8 cellular contexts compared by ENCODE assay signal in genomic region chr2:27409321-27410073, GRCh38. TPM values are rescaled to one million over a fixed set of nuclear protein-coding genes. Genes with fewer than 3 reads are reported as not detected.
DNase-seq lines count a peak whose midpoint lies in the region; ATAC-seq and TF ChIP-seq lines count a peak whose summit lies in the region.

A gene with protein sequence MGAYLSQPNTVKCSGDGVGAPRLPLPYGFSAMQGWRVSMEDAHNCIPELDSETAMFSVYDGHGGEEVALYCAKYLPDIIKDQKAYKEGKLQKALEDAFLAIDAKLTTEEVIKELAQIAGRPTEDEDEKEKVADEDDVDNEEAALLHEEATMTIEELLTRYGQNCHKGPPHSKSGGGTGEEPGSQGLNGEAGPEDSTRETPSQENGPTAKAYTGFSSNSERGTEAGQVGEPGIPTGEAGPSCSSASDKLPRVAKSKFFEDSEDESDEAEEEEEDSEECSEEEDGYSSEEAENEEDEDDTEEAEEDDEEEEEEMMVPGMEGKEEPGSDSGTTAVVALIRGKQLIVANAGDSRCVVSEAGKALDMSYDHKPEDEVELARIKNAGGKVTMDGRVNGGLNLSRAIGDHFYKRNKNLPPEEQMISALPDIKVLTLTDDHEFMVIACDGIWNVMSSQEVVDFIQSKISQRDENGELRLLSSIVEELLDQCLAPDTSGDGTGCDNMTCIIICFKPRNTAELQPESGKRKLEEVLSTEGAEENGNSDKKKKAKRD (minus strand): TSS chr2:27409591. CDS start chr2:27409422, 169 bp downstream.

- peaks cover 37% of the 10 kb centered on the region for H4K20me1 ChIP-seq in PC-9 (ENCODE audit: insufficient read depth)

- H3K9me3 ChIP-seq in PC-9 (ENCODE audit: insufficient read depth, low read depth) = no peaks in the 10 kb centered on the region
- no peaks in the 10 kb centered on the region for H3K9me3 ChIP-seq in mucosa of rectum (ENCODE audit: control insufficient read depth in 2 of 2, low read length in 2 of 2)

- no peaks in the 10 kb centered on the region for H3K9me2 ChIP-seq in PC-9 (ENCODE audit: insufficient read depth)

- H3K4me1 ChIP-seq in PC-9 (replicated peaks; ENCODE audit: insufficient read depth) (peaks cover 28% of the 10 kb centered on the region), mucosa of rectum (ENCODE audit: control insufficient read depth in 2 of 2, insufficient read depth in 2 of 2, low read length in 2 of 2) (peaks cover 4 to 5% of the 10 kb centered on the region in 2 donors)

- peak within 1 kb of the TSS; percentile 86 to 88 for H3K9ac ChIP-seq in mucosa of rectum (ENCODE audit: low read depth in 1 of 2, low read length in 2 of 2)

- peak within 1 kb of the TSS; percentile 98 for H3K4me2 ChIP-seq in PC-9

- peaks cover 43% of the 10 kb centered on the region for H3F3A ChIP-seq in PC-9 (ENCODE audit: insufficient read depth, low read depth)

- H3K36me3 ChIP-seq in PC-9 (ENCODE audit: low read depth) (peaks cover 12% of the 10 kb centered on the region; the same call in 1 of the 2 replicates), mucosa of rectum (ENCODE audit: control insufficient read depth in 2 of 2, insufficient read depth in 2 of 2, low read length in 2 of 2) (peaks cover 0 to 7% of the 10 kb centered on the region in 2 donors)

- DNase-seq in DMS53 (lab: John Stamatoyannopoulos, UW) (peak; percentile 97), KBM-7 (peak; percentile 97), PC-9 (peak; percentile 86 to 97), epithelial cell of proximal tubule (ENCODE audit: low read depth) (no peak)
- peak; percentile 98 for DNase-seq in activated T-cell treated with anti-CD3 and anti-CD28 coated beads, Interleukin-2, amount 50 U/mL, for 1 hour
- peak; percentile 99 for DNase-seq in stimulated activated CD8-positive, alpha-beta memory T cell treated with anti-CD3 and anti-CD28 coated beads, Interleukin-4, amount 100 ng/mL, for 48 hours

- CTCF ChIA-PET in PC-9 (lab: Charles Lee) = no interaction called here

- TF ChIP-seq CTCF in PC-9 (conservative IDR thresholded peaks at IDR 0.05) (no peak), epithelial cell of proximal tubule (conservative IDR thresholded peaks at IDR 0.05; ENCODE audit: low read depth, low read length) (no peak)

- ATAC-seq in GM21717 (IDR thresholded peaks at IDR 0.05; ENCODE audit: unreplicated experiment) = peak; percentile 94

- H3K79me2 ChIP-seq in PC-9 (ENCODE audit: low read depth) = peaks cover 48% of the 10 kb centered on the region

- intact Hi-C loops in PC-9 (cut with micrococcal nuclease; ENCODE audit: unreplicated experiment) = loop anchor here (1.0 to 5.0 kb wide), 2 partner anchors 19 to 218 kb away; partner anchors contain the start of genes CCDC121, GPN1 and NRBP1

- BruUV-seq in PC-9 (replicated peaks; lab: Mats Ljungman, UMichigan) = no TSS peak

- in situ Hi-C loops in KBM-7 (cut with MboI; ENCODE audit: low pct_unique_long_range_greater_than_20kb, low sequenced_read_pairs) = no loop called here

- H3K27me3 ChIP-seq in PC-9 (ENCODE audit: insufficient read depth, low read depth) (no peaks in the 10 kb centered on the region), mucosa of rectum (ENCODE audit: control insufficient read depth in 2 of 2, insufficient read depth in 2 of 2, low read length in 2 of 2) (no peaks in the 10 kb centered on the region)

- H3K27ac ChIP-seq in PC-9 = peak within 1 kb of the TSS; percentile 80
- peak within 1 kb of the TSS; percentile 83 to 86 for H3K27ac ChIP-seq in mucosa of rectum (ENCODE audit: low read depth in 2 of 2, low read length in 2 of 2)

- H2AFZ ChIP-seq in PC-9 = peak within 1 kb of the TSS; percentile 93

- POLR2A ChIA-PET in PC-9 (lab: Charles Lee; ENCODE audit: unreplicated experiment) = interaction anchor here (0.6 to 1.0 kb wide), 4 partner anchors 33 to 1346 kb away, joined by 3 to 7 read pairs (median 3); no protein-coding TSS in a partner anchor

- H3K4me3 ChIP-seq in PC-9 (peak within 1 kb of the TSS; percentile 97), epithelial cell of proximal tubule (ENCODE audit: low read depth, low read length) (peak within 1 kb of the TSS; percentile 87), mucosa of rectum (ENCODE audit: low read length in 2 of 2) (peak within 1 kb of the TSS; percentile 87 to 88)

RNA-seq across cellular contexts. Expression of the gene that starts here (rescaled TPM):
- total RNA-seq in PC-9 (2021) = 114 and 136 TPM in 2 replicates
- 135 and 228 TPM in 2 replicates for total RNA-seq in epithelial cell of proximal tubule
